In the genomic region with DNA sequence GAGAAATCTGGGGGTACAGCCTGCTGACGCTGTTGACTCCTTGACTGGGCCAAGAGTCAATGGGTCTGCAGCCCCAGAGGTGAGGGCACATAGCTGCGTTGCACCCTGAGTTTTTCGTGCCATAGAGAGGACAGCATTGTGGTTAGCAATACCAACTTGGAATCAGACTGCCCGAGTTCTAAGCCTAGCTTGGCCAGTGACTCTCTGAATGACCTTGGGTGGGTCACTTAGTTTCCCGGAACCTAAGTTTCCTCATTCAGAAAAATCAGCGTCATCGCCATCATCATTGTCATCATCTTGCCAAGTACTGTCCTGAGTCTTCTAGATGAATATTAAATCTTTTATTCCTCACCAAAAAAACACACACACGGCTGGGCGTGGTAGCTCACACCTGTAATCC, we compare ENCODE assay signal across 9 cellular contexts.
"Had no signal": no experiment of that assay in that cellular context is flagged by ENCODE, and none has a peak within 500 bp of the region (broad histone marks: within the 10 kb centered on the region; RNA-seq: fewer than 3 reads in every experiment).

No MANE protein-coding gene starts in this region.

- H3K4me1 ChIP-seq: HAP-1 had no signal

- H3K4me3 ChIP-seq: GM23248, HAP-1 had no signal

- H3K4me3 Mint-ChIP-seq: HFFc6, IgD-negative memory B cell had no signal

- H3K9ac ChIP-seq: GM23248 had no signal

- H3K36me3 Mint-ChIP-seq: IgD-negative memory B cell had no signal

- H3K27ac ChIP-seq: GM23248, HL-60 had no signal

- H2AFZ ChIP-seq: GM23248 had no signal

- H3K9me3 Mint-ChIP-seq: HFFc6, IgD-negative memory B cell had no signal

- H3K27ac Mint-ChIP-seq: HFFc6, IgD-negative memory B cell had no signal

- H3K9me3 ChIP-seq: HAP-1 had no signal

- H3K36me3 ChIP-seq: HAP-1 had no signal

- H3K4me1 Mint-ChIP-seq: IgD-negative memory B cell had no signal

- ATAC-seq: HCT116, HepG2 had no signal

- DNase-seq: GM23248, GOT3, H7, HFFc6 had no signal
